26 cellular contexts compared by ENCODE assay signal in genomic region chr10:15563161-15563715, GRCh38.
"Had no signal": no experiment of that assay in that cellular context is flagged by ENCODE, and none has a peak within 500 bp of the region (broad histone marks: within the 10 kb centered on the region; RNA-seq: fewer than 3 reads in every experiment).

No MANE protein-coding gene starts in this region.

- H3K27ac Mint-ChIP-seq: activated CD8-positive, alpha-beta T cell treated with anti-CD3 and anti-CD28 coated beads, Interleukin-2, amount 10 ng/mL, durations not matched to agents 7 days and 5 days; activated naive CD4-positive, alpha-beta T cell treated with anti-CD3 and anti-CD28 coated beads, Interleukin-2, amount 50 U/mL, for 72 hours; activated T-cell treated with anti-CD3 and anti-CD28 coated beads, Interleukin-2, amount 50 U/mL, for 24 hours; activated T-helper 1 cell treated with anti-CD3 and anti-CD28 coated beads, Interleukin-12 subunit alpha, Interleukin-12 subunit beta, Interleukin-2, Interleukin-4 antibody, amounts not matched to agents 30 ng/mL and 10 ng/mL and 1 ng/mL, durations not matched to agents 14 hours and 24 hours and 36 hours; T-helper 1 cell treated with Interleukin-12 subunit alpha and Interleukin-12 subunit beta and Interleukin-4 antibody, amounts not matched to agents 30 μg/mL and 1 μg/mL, for 36 hours had no signal

- H3K27me3 ChIP-seq: breast epithelium, MG63, Peyer's patch, SJCRH30 had no signal

- H3K27ac ChIP-seq: breast epithelium, KMS-11, Peyer's patch, RWPE1, SJCRH30 had no signal

- H3K4me2 ChIP-seq: KMS-11 had no signal

- H3K9ac ChIP-seq: KMS-11 had no signal

- H3K4me1 ChIP-seq: breast epithelium, Peyer's patch, SJCRH30 had no signal

- H3K9me3 ChIP-seq: breast epithelium, MG63, Peyer's patch, SJCRH30 had no signal

- H3K4me3 Mint-ChIP-seq: activated CD8-positive, alpha-beta T cell treated with anti-CD3 and anti-CD28 coated beads, Interleukin-2, amount 10 ng/mL, durations not matched to agents 7 days and 5 days; activated T-cell treated with anti-CD3 and anti-CD28 coated beads, Interleukin-2, amount 50 U/mL, for 24 hours; activated T-helper 1 cell treated with anti-CD3 and anti-CD28 coated beads, Interleukin-12 subunit alpha, Interleukin-12 subunit beta, Interleukin-2, Interleukin-4 antibody, amounts not matched to agents 30 ng/mL and 10 ng/mL and 1 ng/mL, durations not matched to agents 14 hours and 24 hours and 36 hours; T-helper 1 cell treated with Interleukin-12 subunit alpha and Interleukin-12 subunit beta and Interleukin-4 antibody, amounts not matched to agents 30 μg/mL and 1 μg/mL, for 36 hours had no signal

- H3K36me3 ChIP-seq: breast epithelium, MG63, Peyer's patch, SJCRH30 had no signal

- DNase-seq: activated CD4-positive, alpha-beta T cell treated with anti-CD3 and anti-CD28 coated beads for 48 hours; activated CD4-positive, alpha-beta T cell treated with anti-CD3 and anti-CD28 coated beads, Interleukin-2, amount 50 U/mL, for 4 hours; activated CD8-positive, alpha-beta T cell treated with anti-CD3 and anti-CD28 coated beads, Interleukin-2, amount 10 ng/mL, durations not matched to agents 7 days and 5 days; activated effector memory CD4-positive, alpha-beta T cell treated with Interleukin-2 at 50 U/mL for 16 hours; activated naive CD4-positive, alpha-beta T cell treated with Interleukin-2 at 50 U/mL for 16 hours; activated T-cell treated with anti-CD3 and anti-CD28 coated beads, Interleukin-2, amount 50 U/mL, for 24 hours; caudate nucleus; MG63; MV-4-11; NCI-H1092 treated with DMSO at 0.1 percent for 48 hours; NCI-H1417 treated with DMSO at 0.1 percent for 48 hours; NCI-H1694 treated with DMSO at 0.1 percent for 48 hours; NCI-H2029 treated with DMSO at 0.1 percent for 48 hours; NCI-H446; NCI-H524; Peyer's patch; Right ventricle myocardium superior; SJCRH30 had no signal

- H3K4me3 ChIP-seq: breast epithelium, MG63, Peyer's patch, SJCRH30 had no signal

- H3K36me3 Mint-ChIP-seq: activated naive CD4-positive, alpha-beta T cell treated with anti-CD3 and anti-CD28 coated beads, Interleukin-2, amount 50 U/mL, for 72 hours had no signal

- H3K9me3 Mint-ChIP-seq: activated T-cell treated with anti-CD3 and anti-CD28 coated beads, Interleukin-2, amount 50 U/mL, for 24 hours; activated T-helper 1 cell treated with anti-CD3 and anti-CD28 coated beads, Interleukin-12 subunit alpha, Interleukin-12 subunit beta, Interleukin-2, Interleukin-4 antibody, amounts not matched to agents 30 ng/mL and 10 ng/mL and 1 ng/mL, durations not matched to agents 14 hours and 24 hours and 36 hours; T-helper 1 cell treated with Interleukin-12 subunit alpha and Interleukin-12 subunit beta and Interleukin-4 antibody, amounts not matched to agents 30 μg/mL and 1 μg/mL, for 36 hours had no signal

- ATAC-seq: activated CD4-positive, CD25-positive, alpha-beta regulatory T cell treated with anti-CD3 and anti-CD28 coated beads, Interleukin-2, amount 50 U/mL, for 24 hours; activated CD8-positive, alpha-beta T cell treated with anti-CD3 and anti-CD28 coated beads, Interleukin-2, amount 10 ng/mL, durations not matched to agents 7 days and 5 days; activated naive CD4-positive, alpha-beta T cell treated with anti-CD3 and anti-CD28 coated beads, Interleukin-2, amount 50 U/mL, for 72 hours; SK-N-SH treated with all-trans-retinoic acid at 6 μM for 48 hours had no signal
